Comparison of ENCODE assay signal across 1 cellular context in genomic region chr11:67050139-67050538, GRCh38.
TF ChIP-seq lines count a peak whose summit lies in the region.

No MANE protein-coding gene starts in this region.

TF ChIP-seq in HCT116, 20 proteins besides CTCF, POLR2A, EP300 and RAD21:
- TF ChIP-seq EZH2phosphoT487 (IDR thresholded peaks at IDR 0.05; ENCODE audit: borderline replicate concordance) (no peak), CEBPB (IDR thresholded peaks at IDR 0.05; ENCODE audit: low read depth) (no peak), POLR2AphosphoS5 (IDR thresholded peaks at IDR 0.05; ENCODE audit: low read depth, low read length) (no peak), MAX (IDR thresholded peaks at IDR 0.05) (no peak), YY1 (IDR thresholded peaks at IDR 0.05; ENCODE audit: extremely low read depth, insufficient replicate concordance, low read depth, low read length) (no peak), JUND (IDR thresholded peaks at IDR 0.05) (no peak)
- TF ChIP-seq, protein P1, sequence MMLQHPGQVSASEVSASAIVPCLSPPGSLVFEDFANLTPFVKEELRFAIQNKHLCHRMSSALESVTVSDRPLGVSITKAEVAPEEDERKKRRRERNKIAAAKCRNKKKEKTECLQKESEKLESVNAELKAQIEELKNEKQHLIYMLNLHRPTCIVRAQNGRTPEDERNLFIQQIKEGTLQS (IDR thresholded peaks at IDR 0.05) = no peak
